ENCODE assay signal across 26 cellular contexts in genomic region chr6:44006872-44007303, GRCh38.
DNase-seq lines count a peak whose midpoint lies in the region; ATAC-seq and TF ChIP-seq lines count a peak whose summit lies in the region.
"Had no signal": no experiment of that assay in that cellular context is flagged by ENCODE, and none has a peak within 500 bp of the region (broad histone marks: within the 10 kb centered on the region; RNA-seq: fewer than 3 reads in every experiment).

No MANE protein-coding gene starts in this region.

- no peak for TF ChIP-seq CTCF in activated CD8-positive, alpha-beta T cell treated with anti-CD3 and anti-CD28 coated beads for 36 hours (IDR thresholded peaks at IDR 0.05)
- TF ChIP-seq CTCF in left ventricle myocardium inferior (IDR thresholded peaks at IDR 0.05; ENCODE audit: borderline replicate concordance): no peak

- ATAC-seq in activated CD8-positive, alpha-beta T cell treated with anti-CD3 and anti-CD28 coated beads for 36 hours: no peak
- no peak for ATAC-seq in activated CD8-positive, alpha-beta T cell treated with anti-CD3 and anti-CD28 coated beads, Interleukin-2, amount 10 ng/mL, durations not matched to agents 7 days and 5 days
- no peak for ATAC-seq in sciatic nerve
- ATAC-seq: GM23338; stimulated activated naive CD8-positive, alpha-beta T cell treated with anti-CD3 and anti-CD28 coated beads, Interleukin-15, Interleukin-2, amounts not matched to agents 100 U/mL and 50 U/mL, for 24 hours had no signal

- H3K4me3 Mint-ChIP-seq in activated CD8-positive, alpha-beta T cell treated with anti-CD3 and anti-CD28 coated beads for 36 hours: no peak overlapping the region
- H3K4me3 Mint-ChIP-seq in activated CD8-positive, alpha-beta T cell treated with anti-CD3 and anti-CD28 coated beads, Interleukin-2, amount 10 ng/mL, durations not matched to agents 7 days and 5 days: no peak overlapping the region
- H3K4me3 Mint-ChIP-seq: CD8-positive, alpha-beta memory T cell; GM23338 had no signal

- peaks cover 68% of the 10 kb centered on the region for H3K4me1 ChIP-seq in left ventricle myocardium inferior
- H3K4me1 ChIP-seq in HAP-1: no peaks in the 10 kb centered on the region; the same call in 1 of the 2 replicates

- CTCF ChIA-PET in activated CD8-positive, alpha-beta T cell treated with anti-CD3 and anti-CD28 coated beads for 36 hours (lab: Charles Lee): no interaction called here
- CTCF ChIA-PET in activated CD8-positive, alpha-beta T cell treated with anti-CD3 and anti-CD28 coated beads, Interleukin-2, amount 10 ng/mL, durations not matched to agents 7 days and 5 days (lab: Charles Lee): no interaction called here

- H3K27me3 ChIP-seq in left ventricle myocardium inferior (ENCODE audit: low read depth): peaks cover 39% of the 10 kb centered on the region
- H3K27me3 ChIP-seq in HAP-1 (ENCODE audit: low read depth): no peaks in the 10 kb centered on the region
- H3K27me3 ChIP-seq: colonic mucosa, uterus had no signal

- 0 out of 2 replicates have a peak overlapping the region, but pooled peaks have one; percentile 38 for H3K27ac ChIP-seq in SK-N-MC
- H3K27ac ChIP-seq in left ventricle myocardium inferior (replicated peaks): peak overlapping the region; percentile 92
- H3K27ac ChIP-seq: breast epithelium, colonic mucosa, thoracic aorta, uterus had no signal

- H3K4me3 ChIP-seq in SK-N-MC (no peak overlapping the region), left ventricle myocardium inferior (no peak overlapping the region), HAP-1 (no peak overlapping the region)
- H3K4me3 ChIP-seq: breast epithelium, colonic mucosa, GM23338, thoracic aorta, uterus had no signal

- intact Hi-C loops in activated CD8-positive, alpha-beta T cell treated with anti-CD3 and anti-CD28 coated beads for 36 hours (cut with micrococcal nuclease): no loop called here
- intact Hi-C loops in left ventricle myocardium inferior (cut with micrococcal nuclease): no loop called here
- intact Hi-C loops in sciatic nerve (cut with DNase I): loop anchor here (5.0 kb wide), 1 partner anchor 35 kb away; no protein-coding TSS in a partner anchor

- DNase-seq in activated CD8-positive, alpha-beta T cell treated with anti-CD3 and anti-CD28 coated beads for 36 hours: peak; percentile 7
- no peak for DNase-seq in activated CD8-positive, alpha-beta T cell treated with anti-CD3 and anti-CD28 coated beads, Interleukin-2, amount 10 ng/mL, durations not matched to agents 7 days and 5 days
- no peak for DNase-seq in SK-N-MC (ENCODE audit: low read depth, low spot score)
- DNase-seq in left ventricle myocardium inferior: no peak
- peak; percentile 38 for DNase-seq in sciatic nerve (ENCODE audit: low spot score)
- DNase-seq in HAP-1 (ENCODE audit: low spot score in 2 of 2): no peak
- no peak for DNase-seq in putamen (ENCODE audit: low spot score)
- no peak for DNase-seq in nucleus accumbens (lab: John Stamatoyannopoulos, UW)
- DNase-seq: 8988T; activated CD4-positive, CD25-positive, alpha-beta regulatory T cell treated with anti-CD3 and anti-CD28 coated beads, Interleukin-2, amount 50 U/mL, for 72 hours; activated naive CD4-positive, alpha-beta T cell; AML-193; amniotic stem cell; CD8-positive, alpha-beta memory T cell; colonic mucosa; effector CD8-positive, alpha-beta T cell; head of caudate nucleus; NCI-H1105; NCI-H1930; NCI-H524 treated with DMSO at 0.1 percent for 48 hours; stimulated activated naive CD8-positive, alpha-beta T cell treated with anti-CD3 and anti-CD28 coated beads, Interleukin-15, Interleukin-2, amounts not matched to agents 100 U/mL and 50 U/mL, for 24 hours; T-helper 1 cell; uterus had no signal

- POLR2A ChIA-PET in activated CD8-positive, alpha-beta T cell treated with anti-CD3 and anti-CD28 coated beads for 36 hours (lab: Charles Lee): interaction anchor here (0.6 to 1.6 kb wide), 3 partner anchors 13 to 233 kb away, joined by 3 to 4 read pairs (median 3); no protein-coding TSS in a partner anchor
- POLR2A ChIA-PET in activated CD8-positive, alpha-beta T cell treated with anti-CD3 and anti-CD28 coated beads, Interleukin-2, amount 10 ng/mL, durations not matched to agents 7 days and 5 days (lab: Charles Lee): no interaction called here

- H3K4me1 Mint-ChIP-seq in activated CD8-positive, alpha-beta T cell treated with anti-CD3 and anti-CD28 coated beads for 36 hours (ENCODE audit: low read depth): peaks cover 15% of the 10 kb centered on the region
- peaks cover 8% of the 10 kb centered on the region for H3K4me1 Mint-ChIP-seq in activated CD8-positive, alpha-beta T cell treated with anti-CD3 and anti-CD28 coated beads, Interleukin-2, amount 10 ng/mL, durations not matched to agents 7 days and 5 days (ENCODE audit: low read depth)

- no peaks in the 10 kb centered on the region for H3K36me3 ChIP-seq in SK-N-MC (ENCODE audit: insufficient read depth, low read length)
- no peaks in the 10 kb centered on the region for H3K36me3 ChIP-seq in left ventricle myocardium inferior
- H3K36me3 ChIP-seq in HAP-1 (replicated peaks): no peaks in the 10 kb centered on the region
- H3K36me3 ChIP-seq: breast epithelium, colonic mucosa, thoracic aorta, uterus had no signal

- no peak overlapping the region for H3K9ac ChIP-seq in SK-N-MC (ENCODE audit: insufficient read length)

- H3K27me3 Mint-ChIP-seq in activated CD8-positive, alpha-beta T cell treated with anti-CD3 and anti-CD28 coated beads for 36 hours: peaks cover 23% of the 10 kb centered on the region
- peaks cover 23% of the 10 kb centered on the region for H3K27me3 Mint-ChIP-seq in activated CD8-positive, alpha-beta T cell treated with anti-CD3 and anti-CD28 coated beads, Interleukin-2, amount 10 ng/mL, durations not matched to agents 7 days and 5 days (ENCODE audit: low read depth)

- H3K9me3 Mint-ChIP-seq in activated CD8-positive, alpha-beta T cell treated with anti-CD3 and anti-CD28 coated beads for 36 hours: no peaks in the 10 kb centered on the region
- no peaks in the 10 kb centered on the region for H3K9me3 Mint-ChIP-seq in activated CD8-positive, alpha-beta T cell treated with anti-CD3 and anti-CD28 coated beads, Interleukin-2, amount 10 ng/mL, durations not matched to agents 7 days and 5 days (ENCODE audit: insufficient read depth)
- H3K9me3 Mint-ChIP-seq: CD8-positive, alpha-beta memory T cell; GM23338 had no signal

- no peak overlapping the region for H3K27ac Mint-ChIP-seq in activated CD8-positive, alpha-beta T cell treated with anti-CD3 and anti-CD28 coated beads for 36 hours
- no peak overlapping the region for H3K27ac Mint-ChIP-seq in activated CD8-positive, alpha-beta T cell treated with anti-CD3 and anti-CD28 coated beads, Interleukin-2, amount 10 ng/mL, durations not matched to agents 7 days and 5 days
- H3K27ac Mint-ChIP-seq: GM23338 had no signal

- H3K36me3 Mint-ChIP-seq in activated CD8-positive, alpha-beta T cell treated with anti-CD3 and anti-CD28 coated beads for 36 hours (ENCODE audit: low read depth): peaks cover under 1% of the 10 kb centered on the region
- no peaks in the 10 kb centered on the region for H3K36me3 Mint-ChIP-seq in activated CD8-positive, alpha-beta T cell treated with anti-CD3 and anti-CD28 coated beads, Interleukin-2, amount 10 ng/mL, durations not matched to agents 7 days and 5 days (ENCODE audit: low read depth)

- H3K9me3 ChIP-seq in SK-N-MC (ENCODE audit: low read depth, low read length) (no peaks in the 10 kb centered on the region), left ventricle myocardium inferior (replicated peaks) (no peaks in the 10 kb centered on the region), HAP-1 (no peaks in the 10 kb centered on the region)
- H3K9me3 ChIP-seq: breast epithelium, colonic mucosa, thoracic aorta, uterus had no signal

- in situ Hi-C loops in HAP-1 (cut with MboI; ENCODE audit: low sequenced_read_pairs): no loop called here

Comparison
In these comparisons a context has a peak if more than half of its experiments do, and no peak if none do; other contexts are left out.
1. DNase-seq: peak in activated CD8-positive, alpha-beta T cell treated with anti-CD3 and anti-CD28 coated beads for 36 hours (single experiment) and sciatic nerve (single experiment); none in activated CD8-positive, alpha-beta T cell treated with anti-CD3 and anti-CD28 coated beads, Interleukin-2, amount 10 ng/mL, durations not matched to agents 7 days and 5 days (single experiment), SK-N-MC (single experiment), left ventricle myocardium inferior (single experiment), HAP-1 (0 of 2), putamen (single experiment) and nucleus accumbens (0 of 56).